In the genomic region with DNA sequence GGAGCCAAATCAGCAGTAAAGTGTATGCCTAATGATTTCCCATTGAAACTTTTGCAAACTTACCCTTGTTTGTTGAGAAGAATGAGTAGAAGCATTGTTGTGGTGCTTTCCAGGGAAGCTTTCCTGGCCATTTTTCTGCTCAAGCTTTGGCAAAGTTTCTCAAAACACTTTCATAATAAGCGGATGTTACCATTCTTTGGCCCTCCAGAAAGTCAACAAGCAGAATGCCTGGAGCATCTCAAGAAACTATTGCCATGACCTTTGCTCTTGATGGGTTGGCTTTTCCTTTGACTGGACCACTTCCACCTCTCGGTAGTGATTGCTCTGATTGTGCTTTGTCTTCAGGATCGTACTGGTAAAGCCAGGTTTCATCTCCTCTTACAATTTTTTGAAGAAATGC, we compare ENCODE assay signal across 19 cellular contexts.
DNase-seq lines count a peak whose midpoint lies in the region; ATAC-seq, FAIRE-seq and TF ChIP-seq lines count a peak whose summit lies in the region.
"Had no signal": no experiment of that assay in that cellular context is flagged by ENCODE, and none has a peak within 500 bp of the region (broad histone marks: within the 10 kb centered on the region; RNA-seq: fewer than 3 reads in every experiment).

No MANE protein-coding gene starts in this region.

- H3K4me3 ChIP-seq in HL-60 (replicated peaks; ENCODE audit: insufficient read depth, low read length): no peak overlapping the region
- H3K4me3 ChIP-seq: HAP-1 had no signal

- no peak for TF ChIP-seq CTCF in HL-60 (IDR thresholded peaks at IDR 0.05; ENCODE audit: insufficient read depth, low read length)

- FAIRE-seq in endometrium (lab: Jason Lieb, UNC): peak; percentile 64
- FAIRE-seq: G401.6, GM12892, H54 had no signal

- no peak for ATAC-seq in HG02759 (IDR thresholded peaks at IDR 0.05; ENCODE audit: unreplicated experiment)
- ATAC-seq in GM19395 (IDR thresholded peaks at IDR 0.05; ENCODE audit: unreplicated experiment): no peak
- no peak for ATAC-seq in GM18858 (IDR thresholded peaks at IDR 0.05; ENCODE audit: unreplicated experiment)
- ATAC-seq: CD8-positive, alpha-beta T cell had no signal

- peak overlapping the region; percentile 93 for H3K27ac ChIP-seq in HL-60 (replicated peaks)
- H3K27ac ChIP-seq: C4-2B had no signal

- H3K27me3 ChIP-seq in HL-60 (ENCODE audit: insufficient read depth, poor library complexity, severe bottlenecking): no peaks in the 10 kb centered on the region

- DNase-seq in HL-60 (ENCODE audit: low read depth in 1 of 2, low spot score in 1 of 2) (no peak), fibroblast of the conjunctiva (ENCODE audit: low read depth) (peak; percentile 17), NCI-H774 (lab: John Stamatoyannopoulos, UW) (no peak)
- DNase-seq: Caco-2; CD4-positive, CD25-positive, alpha-beta regulatory T cell; CD8-positive, alpha-beta T cell; DMS153; DND-41; GOT3; HFFc6 had no signal
